Comparison of ENCODE assay signal across 19 cellular contexts in genomic region chr6:39420300-39421265, GRCh38.
DNase-seq lines count a peak whose midpoint lies in the region; ATAC-seq and TF ChIP-seq lines count a peak whose summit lies in the region.
"Had no signal": no experiment of that assay in that cellular context is flagged by ENCODE, and none has a peak within 500 bp of the region (broad histone marks: within the 10 kb centered on the region; RNA-seq: fewer than 3 reads in every experiment).

No MANE protein-coding gene starts in this region.

- ATAC-seq in HG02763 (IDR thresholded peaks at IDR 0.05; ENCODE audit: unreplicated experiment), result no peak
- ATAC-seq: activated CD4-positive, alpha-beta T cell treated with anti-CD3 and anti-CD28 coated beads for 36 hours; activated CD8-positive, alpha-beta memory T cell treated with anti-CD3 and anti-CD28 coated beads, Interleukin-2, amount 10 ng/mL, durations not matched to agents 7 days and 5 days had no signal

- no peaks in the 10 kb centered on the region for H3K36me3 ChIP-seq in esophagus muscularis mucosa
- H3K36me3 ChIP-seq in stomach smooth muscle (ENCODE audit: control insufficient read depth in 2 of 2, insufficient read depth in 2 of 2, low read length in 2 of 2), result no peaks in the 10 kb centered on the region
- no peaks in the 10 kb centered on the region for H3K36me3 ChIP-seq in adrenal gland (replicated peaks in 1 of 2)
- H3K36me3 ChIP-seq: breast epithelium had no signal

- TF ChIP-seq CTCF in VCaP (conservative IDR thresholded peaks at IDR 0.05), result no peak
- no peak for TF ChIP-seq CTCF in esophagus muscularis mucosa (IDR thresholded peaks at IDR 0.05)
- no peak for TF ChIP-seq CTCF in adrenal gland (IDR thresholded peaks at IDR 0.05)
- TF ChIP-seq CTCF in GM13977 (IDR thresholded peaks at IDR 0.05; ENCODE audit: extremely low read depth, insufficient read depth, missing control alignments), result no peak

- no peaks in the 10 kb centered on the region for H3K27me3 ChIP-seq in esophagus muscularis mucosa
- H3K27me3 ChIP-seq in stomach smooth muscle (ENCODE audit: control insufficient read depth in 1 of 2, insufficient read depth in 2 of 2, low read length in 2 of 2), result no peaks in the 10 kb centered on the region
- no peaks in the 10 kb centered on the region for H3K27me3 ChIP-seq in adrenal gland
- H3K27me3 ChIP-seq: breast epithelium had no signal

- in situ Hi-C loops in GM13977 (cut with MboI; ENCODE audit: low pct_unique_long_range_greater_than_20kb, low sequenced_read_pairs, unreplicated experiment), result no loop called here

- DNase-seq in esophagus muscularis mucosa (ENCODE audit: extremely low spot score) (peak; percentile 91), medulla oblongata (ENCODE audit: extremely low spot score) (peak; percentile 57), adrenal gland (no peak), GM13977 (ENCODE audit: low spot score) (no peak), ecto neural progenitor cell (ENCODE audit: low spot score) (no peak)
- DNase-seq: activated CD4-positive, alpha-beta T cell treated with anti-CD3 and anti-CD28 coated beads for 36 hours; activated CD8-positive, alpha-beta memory T cell treated with anti-CD3 and anti-CD28 coated beads, Interleukin-2, amount 10 ng/mL, durations not matched to agents 7 days and 5 days; activated naive CD8-positive, alpha-beta T cell treated with anti-CD3 and anti-CD28 coated beads for 36 hours; DMS79 treated with DMSO at 0.1 percent for 48 hours; effector CD8-positive, alpha-beta T cell; KBM-7; kidney; MV-4-11; NCI-H1930; RPMI8226 had no signal

- H3K4me1 ChIP-seq in esophagus muscularis mucosa, result peaks cover 21 to 73% (median 60%) of the 10 kb centered on the region in 4 donors
- peaks cover 49% of the 10 kb centered on the region for H3K4me1 ChIP-seq in stomach smooth muscle (ENCODE audit: control insufficient read depth, insufficient read depth, low read length)
- no peaks in the 10 kb centered on the region for H3K4me1 ChIP-seq in adrenal gland (replicated peaks in 1 of 2)
- H3K4me1 ChIP-seq: breast epithelium had no signal

- H3K4me3 ChIP-seq in esophagus muscularis mucosa (no peak overlapping the region), stomach smooth muscle (ENCODE audit: low read length in 2 of 2) (no peak overlapping the region), adrenal gland (no peak overlapping the region)
- H3K4me3 ChIP-seq: breast epithelium had no signal

- 68% methylated on average over 15 of the region's 15 CpGs for WGBS in esophagus muscularis mucosa
- 81 to 92% (median 91%) methylated on average over 15 of the region's 15 CpGs for WGBS in adrenal gland, 4 donors

- H3K9me3 ChIP-seq in esophagus muscularis mucosa, result no peaks in the 10 kb centered on the region
- no peaks in the 10 kb centered on the region for H3K9me3 ChIP-seq in stomach smooth muscle (ENCODE audit: control insufficient read depth in 2 of 2, low read length in 2 of 2)
- H3K9me3 ChIP-seq in adrenal gland (replicated peaks in 1 of 3), result no peaks in the 10 kb centered on the region
- H3K9me3 ChIP-seq: breast epithelium had no signal

- H3K27ac ChIP-seq in VCaP, result peak overlapping the region; percentile 70
- H3K27ac ChIP-seq in esophagus muscularis mucosa (replicated peaks in 1 of 4), result peak overlapping the region; percentile 68 to 82 (median 80)
- peak overlapping the region; percentile 83 for H3K27ac ChIP-seq in stomach smooth muscle (ENCODE audit: low read length)
- no peak overlapping the region for H3K27ac ChIP-seq in adrenal gland
- H3K27ac ChIP-seq: breast epithelium had no signal

- no peak for TF ChIP-seq POLR2A in esophagus muscularis mucosa (IDR thresholded peaks at IDR 0.05; ENCODE audit: low read depth)
- TF ChIP-seq POLR2A in adrenal gland (IDR thresholded peaks at IDR 0.05), result no peak

- intact Hi-C loops in esophagus muscularis mucosa (cut with DNase I) (no loop called here), adrenal gland (cut with DNase I) (no loop called here)

- peak overlapping the region; percentile 39 to 62 for H3K9ac ChIP-seq in stomach smooth muscle (ENCODE audit: low read length in 2 of 2)

- peak; percentile 48 for TF ChIP-seq EP300 in esophagus muscularis mucosa (IDR thresholded peaks at IDR 0.05)

Comparison
In these comparisons a context has a peak if more than half of its experiments do, and no peak if none do; other contexts are left out.
1. H3K27ac ChIP-seq: peak in VCaP (single experiment), esophagus muscularis mucosa (4 of 4) and stomach smooth muscle (single experiment); none in adrenal gland (0 of 5).
2. DNase-seq: peak in esophagus muscularis mucosa (single experiment) and medulla oblongata (single experiment); none in adrenal gland (0 of 7), GM13977 (single experiment) and ecto neural progenitor cell (single experiment).